ENCODE assay signal across 16 cellular contexts in genomic region chr14:56002316-56002715, GRCh38.
DNase-seq lines count a peak whose midpoint lies in the region; ATAC-seq and TF ChIP-seq lines count a peak whose summit lies in the region.
"Had no signal": no experiment of that assay in that cellular context is flagged by ENCODE, and none has a peak within 500 bp of the region (broad histone marks: within the 10 kb centered on the region; RNA-seq: fewer than 3 reads in every experiment).

No MANE protein-coding gene starts in this region.

- H4K20me1 ChIP-seq in PC-3 (ENCODE audit: low read length), result no peaks in the 10 kb centered on the region

- peaks cover 9% of the 10 kb centered on the region; the same call in 1 of the 2 replicates for H3K27me3 ChIP-seq in PC-3 (ENCODE audit: low read length)
- H3K27me3 ChIP-seq: heart left ventricle, tibial artery had no signal

- H3K9me3 Mint-ChIP-seq in nephron progenitor cell, result peaks cover 31% of the 10 kb centered on the region
- no peaks in the 10 kb centered on the region for H3K9me3 Mint-ChIP-seq in endothelial cell (ENCODE audit: unreplicated experiment)
- H3K9me3 Mint-ChIP-seq in activated T-cell treated with anti-CD3 and anti-CD28 coated beads, Interleukin-2, amount 50 U/mL, for 72 hours, result peaks cover 0 to 9% of the 10 kb centered on the region in 2 donors

- H3K79me2 ChIP-seq in PC-3 (ENCODE audit: low read length), result no peaks in the 10 kb centered on the region

- ATAC-seq in PC-3 (peak; percentile 67), HG03039 (IDR thresholded peaks at IDR 0.05; ENCODE audit: unreplicated experiment) (no peak)
- no peak for ATAC-seq in activated T-cell treated with anti-CD3 and anti-CD28 coated beads, Interleukin-2, amount 50 U/mL, for 72 hours (replicated peaks in 1 of 2)
- ATAC-seq: heart left ventricle had no signal

- no peaks in the 10 kb centered on the region for H3K9me3 ChIP-seq in PC-3 (ENCODE audit: low read length)
- H3K9me3 ChIP-seq: heart left ventricle, prostate gland, tibial artery had no signal

- H3K27ac ChIP-seq in PC-3 (ENCODE audit: low read length), result no peak overlapping the region
- H3K27ac ChIP-seq: 22Rv1, heart left ventricle, prostate gland had no signal

- peaks cover 3% of the 10 kb centered on the region for H3K27me3 Mint-ChIP-seq in nephron progenitor cell (ENCODE audit: low read depth, poor library complexity)
- H3K27me3 Mint-ChIP-seq in endothelial cell (ENCODE audit: unreplicated experiment), result no peaks in the 10 kb centered on the region
- peaks cover 58% of the 10 kb centered on the region for H3K27me3 Mint-ChIP-seq in activated T-cell treated with anti-CD3 and anti-CD28 coated beads, Interleukin-2, amount 50 U/mL, for 72 hours (ENCODE audit: low read depth)

- no peaks in the 10 kb centered on the region for H3F3A ChIP-seq in PC-3 (ENCODE audit: low read length, unreplicated experiment)

- POLR2A ChIA-PET in PC-3 (lab: Charles Lee; ENCODE audit: unreplicated experiment), result no interaction called here

- no peaks in the 10 kb centered on the region for H3K9me2 ChIP-seq in PC-3 (replicated peaks; ENCODE audit: low read length)

- H3K36me3 ChIP-seq in PC-3 (ENCODE audit: low read depth, low read length), result no peaks in the 10 kb centered on the region
- H3K36me3 ChIP-seq: heart left ventricle, prostate gland, tibial artery had no signal

- no peak for TF ChIP-seq CTCF in PC-3 (conservative IDR thresholded peaks at IDR 0.05; ENCODE audit: low read depth, low read length)
- no peak for TF ChIP-seq CTCF in foreskin fibroblast (IDR thresholded peaks at IDR 0.05; ENCODE audit: low read depth, low read length)
- no peak for TF ChIP-seq CTCF in nephron progenitor cell (IDR thresholded peaks at IDR 0.05)
- TF ChIP-seq CTCF in endothelial cell (IDR thresholded peaks at IDR 0.05; ENCODE audit: unreplicated experiment), result no peak

- no TSS peak for BruUV-seq in PC-3 (replicated peaks; lab: Mats Ljungman, UMichigan)

- H3K4me2 ChIP-seq in PC-3 (ENCODE audit: low read length), result no peak overlapping the region

- DNase-seq in NCI-H1092 treated with DMSO at 0.1 percent for 48 hours (lab: John Stamatoyannopoulos, UW), result peak; percentile 35
- DNase-seq in NCI-H1092 (lab: John Stamatoyannopoulos, UW), result no peak
- DNase-seq in PC-3, result peak; percentile 51
- DNase-seq in foreskin fibroblast, result peak; percentile 6 to 9
- no peak for DNase-seq in nephron progenitor cell
- no peak for DNase-seq in endothelial cell (ENCODE audit: low spot score)
- no peak for DNase-seq in activated T-cell treated with anti-CD3 and anti-CD28 coated beads, Interleukin-2, amount 50 U/mL, for 72 hours
- DNase-seq: heart left ventricle, kidney, NCI-H1105, NCI-H524, tibial artery had no signal

- H3K4me1 ChIP-seq in PC-3 (ENCODE audit: insufficient read depth, low read length), result no peaks in the 10 kb centered on the region
- H3K4me1 ChIP-seq: prostate gland had no signal

- H3K4me1 Mint-ChIP-seq in nephron progenitor cell (peaks cover 46% of the 10 kb centered on the region), endothelial cell (ENCODE audit: unreplicated experiment) (peaks cover 15% of the 10 kb centered on the region)
- H3K4me1 Mint-ChIP-seq in activated T-cell treated with anti-CD3 and anti-CD28 coated beads, Interleukin-2, amount 50 U/mL, for 72 hours (ENCODE audit: low read depth), result peaks cover 36% of the 10 kb centered on the region

- no peak overlapping the region for H3K27ac Mint-ChIP-seq in nephron progenitor cell
- H3K27ac Mint-ChIP-seq in endothelial cell (ENCODE audit: unreplicated experiment), result no peak overlapping the region
- H3K27ac Mint-ChIP-seq in activated T-cell treated with anti-CD3 and anti-CD28 coated beads, Interleukin-2, amount 50 U/mL, for 72 hours, result no peak overlapping the region

- H3K36me3 Mint-ChIP-seq in nephron progenitor cell (ENCODE audit: low read depth) (no peaks in the 10 kb centered on the region), endothelial cell (ENCODE audit: low read depth, unreplicated experiment) (peaks cover 5% of the 10 kb centered on the region)
- peaks cover 5 to 7% of the 10 kb centered on the region in 2 donors for H3K36me3 Mint-ChIP-seq in activated T-cell treated with anti-CD3 and anti-CD28 coated beads, Interleukin-2, amount 50 U/mL, for 72 hours (ENCODE audit: insufficient read depth in 2 of 2)

- intact Hi-C loops in PC-3 (cut with micrococcal nuclease), result no loop called here

- no peak overlapping the region for H2AFZ ChIP-seq in PC-3 (ENCODE audit: low read length)

- CTCF ChIA-PET in PC-3 (lab: Charles Lee), result no interaction called here

- no peak overlapping the region for H3K9ac ChIP-seq in PC-3 (ENCODE audit: low read length)

- H3K4me3 Mint-ChIP-seq in nephron progenitor cell, result no peak overlapping the region
- no peak overlapping the region for H3K4me3 Mint-ChIP-seq in endothelial cell (ENCODE audit: unreplicated experiment)
- no peak overlapping the region for H3K4me3 Mint-ChIP-seq in activated T-cell treated with anti-CD3 and anti-CD28 coated beads, Interleukin-2, amount 50 U/mL, for 72 hours
- H3K4me3 Mint-ChIP-seq: T-helper 1 cell treated with Interleukin-12 subunit alpha and Interleukin-12 subunit beta and Interleukin-4 antibody, amounts not matched to agents 30 μg/mL and 1 μg/mL, for 36 hours had no signal

- H3K4me3 ChIP-seq in PC-3 (ENCODE audit: low read length) (no peak overlapping the region), foreskin fibroblast (ENCODE audit: low read depth in 1 of 2, low read length in 2 of 2) (no peak overlapping the region)
- H3K4me3 ChIP-seq: heart left ventricle, prostate gland, tibial artery had no signal

Comparison
In these comparisons a context has a peak if more than half of its experiments do, and no peak if none do; other contexts are left out.
1. DNase-seq: peak in NCI-H1092 treated with DMSO at 0.1 percent for 48 hours (single experiment), PC-3 (single experiment) and foreskin fibroblast (2 of 2); none in NCI-H1092 (single experiment), nephron progenitor cell (single experiment), endothelial cell (single experiment) and activated T-cell treated with anti-CD3 and anti-CD28 coated beads, Interleukin-2, amount 50 U/mL, for 72 hours (0 of 2).